In the genomic region with DNA sequence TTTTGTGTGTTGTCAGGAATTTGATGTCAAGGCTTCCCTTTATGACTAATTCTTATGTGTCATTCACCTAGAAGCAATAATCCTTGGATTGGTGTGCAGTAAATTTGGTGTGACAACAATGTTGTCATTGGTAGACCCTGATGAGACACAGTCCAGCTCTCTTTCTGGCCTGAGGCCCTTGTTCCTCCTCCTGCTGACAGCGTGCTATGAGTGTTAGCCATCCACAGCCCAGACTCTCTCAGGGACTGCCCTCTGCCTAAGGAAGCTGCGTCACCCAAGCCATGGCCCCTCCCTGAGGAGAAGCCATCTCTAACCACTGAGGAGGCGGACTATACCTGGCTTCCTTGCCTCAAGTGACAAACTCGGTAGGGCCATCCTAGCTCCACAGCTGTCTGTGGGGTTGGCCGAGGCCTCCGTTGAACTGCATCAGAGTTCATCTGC, we compare ENCODE assay signal across 19 cellular contexts. TPM values are rescaled to one million over a fixed set of nuclear protein-coding genes. Genes with fewer than 3 reads are reported as not detected.
DNase-seq lines count a peak whose midpoint lies in the region; ATAC-seq and TF ChIP-seq lines count a peak whose summit lies in the region.
"Had no signal": no experiment of that assay in that cellular context is flagged by ENCODE, and none has a peak within 500 bp of the region (broad histone marks: within the 10 kb centered on the region; RNA-seq: fewer than 3 reads in every experiment).

No MANE protein-coding gene starts in this region.

- 80% methylated on average over 3 of the region's 6 CpGs for WGBS in SK-N-SH (ENCODE audit: low lambda C conversion rate)

- no peaks in the 10 kb centered on the region for H3K36me3 Mint-ChIP-seq in stimulated activated effector memory CD8-positive, alpha-beta T cell treated with anti-CD3 and anti-CD28 coated beads, Interleukin-12 subunit alpha, Interleukin-12 subunit beta, amount 100 ng/mL, for 72 hours
- H3K36me3 Mint-ChIP-seq in activated CD4-positive, alpha-beta T cell treated with anti-CD3 and anti-CD28 coated beads, Interleukin-2, amount 10 ng/mL, durations not matched to agents 7 days and 5 days (ENCODE audit: low read depth), result no peaks in the 10 kb centered on the region
- H3K36me3 Mint-ChIP-seq: activated naive CD8-positive, alpha-beta T cell had no signal

- H3K4me1 ChIP-seq in SK-N-SH (ENCODE audit: control insufficient read depth in 1 of 2, insufficient read depth in 2 of 2, low read depth in 1 of 2, low read length in 1 of 2), result peaks cover 13 to 24% of the 10 kb centered on the region in 2 experiments

- no peaks in the 10 kb centered on the region for H3K9me3 ChIP-seq in SK-N-SH
- H3K9me3 ChIP-seq: upper lobe of right lung had no signal

- no peaks in the 10 kb centered on the region for H3K27me3 Mint-ChIP-seq in activated CD4-positive, alpha-beta T cell treated with anti-CD3 and anti-CD28 coated beads, Interleukin-2, amount 10 ng/mL, durations not matched to agents 7 days and 5 days

- H3K4me3 ChIP-seq in SK-N-SH (ENCODE audit: low read depth in 2 of 2, low read length in 1 of 2), result no peak overlapping the region
- H3K4me3 ChIP-seq in fibroblast of villous mesenchyme (ENCODE audit: low read depth, low read length), result no peak overlapping the region
- H3K4me3 ChIP-seq: upper lobe of right lung had no signal

- no peak overlapping the region for H3K4me2 ChIP-seq in SK-N-SH

- TF ChIP-seq CTCF in SK-N-SH (IDR thresholded peaks at IDR 0.05) (no peak), fibroblast of villous mesenchyme (IDR thresholded peaks at IDR 0.05; ENCODE audit: insufficient read depth, low read depth, low read length) (no peak)

- H3K9me2 ChIP-seq in SK-N-SH, result no peaks in the 10 kb centered on the region

- H3K9me3 Mint-ChIP-seq in stimulated activated effector memory CD8-positive, alpha-beta T cell treated with anti-CD3 and anti-CD28 coated beads, Interleukin-12 subunit alpha, Interleukin-12 subunit beta, amount 100 ng/mL, for 72 hours, result no peaks in the 10 kb centered on the region
- no peaks in the 10 kb centered on the region for H3K9me3 Mint-ChIP-seq in activated CD4-positive, alpha-beta T cell treated with anti-CD3 and anti-CD28 coated beads, Interleukin-2, amount 10 ng/mL, durations not matched to agents 7 days and 5 days
- H3K9me3 Mint-ChIP-seq: CD4-positive, alpha-beta T cell; endodermal cell had no signal

- CTCF ChIA-PET in SK-N-SH (lab: Yijun Ruan, JAX), result interaction anchor here (0.6 to 1.2 kb wide), 3 partner anchors 15 to 381 kb away, joined by 3 read pairs; no protein-coding TSS in a partner anchor
- CTCF ChIA-PET in activated CD4-positive, alpha-beta T cell treated with anti-CD3 and anti-CD28 coated beads, Interleukin-2, amount 10 ng/mL, durations not matched to agents 7 days and 5 days (lab: Charles Lee), result no interaction called here

- no peak for TF ChIP-seq RAD21 in SK-N-SH (IDR thresholded peaks at IDR 0.05; ENCODE audit: low read length)

- H3K27ac ChIP-seq in SK-N-SH (ENCODE audit: low read depth in 2 of 2, low read length in 1 of 2), result no peak overlapping the region
- H3K27ac ChIP-seq: 22Rv1, upper lobe of right lung had no signal

- no peak overlapping the region for H3K27ac Mint-ChIP-seq in stimulated activated effector memory CD8-positive, alpha-beta T cell treated with anti-CD3 and anti-CD28 coated beads, Interleukin-12 subunit alpha, Interleukin-12 subunit beta, amount 100 ng/mL, for 72 hours
- H3K27ac Mint-ChIP-seq in activated CD4-positive, alpha-beta T cell treated with anti-CD3 and anti-CD28 coated beads, Interleukin-2, amount 10 ng/mL, durations not matched to agents 7 days and 5 days, result no peak overlapping the region
- H3K27ac Mint-ChIP-seq: activated naive CD8-positive, alpha-beta T cell; CD4-positive, alpha-beta T cell; endodermal cell had no signal

- H3K27me3 ChIP-seq in SK-N-SH (ENCODE audit: insufficient read depth), result no peaks in the 10 kb centered on the region
- H3K27me3 ChIP-seq: upper lobe of right lung had no signal

- DNase-seq in SK-N-SH (no peak), T1000 (lab: John Stamatoyannopoulos, UW) (peak; percentile 72), fibroblast of villous mesenchyme (ENCODE audit: low read depth) (peak; percentile 49), iPS-NIHi11 (ENCODE audit: low spot score) (no peak), hepatic stellate cell (ENCODE audit: low spot score) (no peak)
- no peak for DNase-seq in stimulated activated effector memory CD8-positive, alpha-beta T cell treated with anti-CD3 and anti-CD28 coated beads, Interleukin-12 subunit alpha, Interleukin-12 subunit beta, amount 100 ng/mL, for 72 hours (ENCODE audit: low spot score in 2 of 2)
- DNase-seq in activated CD4-positive, alpha-beta T cell treated with anti-CD3 and anti-CD28 coated beads, Interleukin-2, amount 10 ng/mL, durations not matched to agents 7 days and 5 days, result no peak
- DNase-seq: activated CD8-positive, alpha-beta memory T cell treated with anti-CD3 and anti-CD28 coated beads, Interleukin-2, amount 50 U/mL, for 48 hours; caudate nucleus; CD4-positive, alpha-beta T cell; endodermal cell; GF-D8; NCI-H1092; stimulated activated CD4-positive, alpha-beta T cell treated with anti-CD3 and anti-CD28 coated beads, Interleukin-2, amount 100 ng/mL, for 48 hours; upper lobe of right lung had no signal

- H3K4me3 Mint-ChIP-seq in stimulated activated effector memory CD8-positive, alpha-beta T cell treated with anti-CD3 and anti-CD28 coated beads, Interleukin-12 subunit alpha, Interleukin-12 subunit beta, amount 100 ng/mL, for 72 hours, result no peak overlapping the region
- no peak overlapping the region for H3K4me3 Mint-ChIP-seq in activated CD4-positive, alpha-beta T cell treated with anti-CD3 and anti-CD28 coated beads, Interleukin-2, amount 10 ng/mL, durations not matched to agents 7 days and 5 days
- H3K4me3 Mint-ChIP-seq: activated naive CD8-positive, alpha-beta T cell; CD4-positive, alpha-beta T cell; endodermal cell had no signal

- ATAC-seq in SK-N-SH treated with all-trans-retinoic acid at 6 μM for 48 hours, result no peak
- peak; percentile 31 for ATAC-seq in stimulated activated effector memory CD8-positive, alpha-beta T cell treated with anti-CD3 and anti-CD28 coated beads, Interleukin-12 subunit alpha, Interleukin-12 subunit beta, amount 100 ng/mL, for 72 hours
- ATAC-seq: upper lobe of right lung had no signal

- no peak for TF ChIP-seq EP300 in SK-N-SH (IDR thresholded peaks at IDR 0.05; ENCODE audit: borderline replicate concordance in 1 of 2, low read depth in 1 of 2, low read length in 1 of 2)

- H3K4me1 Mint-ChIP-seq in stimulated activated effector memory CD8-positive, alpha-beta T cell treated with anti-CD3 and anti-CD28 coated beads, Interleukin-12 subunit alpha, Interleukin-12 subunit beta, amount 100 ng/mL, for 72 hours, result no peaks in the 10 kb centered on the region
- no peaks in the 10 kb centered on the region for H3K4me1 Mint-ChIP-seq in activated CD4-positive, alpha-beta T cell treated with anti-CD3 and anti-CD28 coated beads, Interleukin-2, amount 10 ng/mL, durations not matched to agents 7 days and 5 days

- H3K79me2 ChIP-seq in SK-N-SH (ENCODE audit: insufficient read depth), result no peaks in the 10 kb centered on the region

- no peak overlapping the region for H3K9ac ChIP-seq in SK-N-SH

- H2AFZ ChIP-seq in SK-N-SH (ENCODE audit: low read depth), result no peak overlapping the region

- POLR2A ChIA-PET in SK-N-SH (lab: Yijun Ruan, JAX), result no interaction called here
- POLR2A ChIA-PET in activated CD4-positive, alpha-beta T cell treated with anti-CD3 and anti-CD28 coated beads, Interleukin-2, amount 10 ng/mL, durations not matched to agents 7 days and 5 days (lab: Charles Lee), result no interaction called here

- peaks cover 42% of the 10 kb centered on the region for H3F3A ChIP-seq in SK-N-SH (replicated peaks; ENCODE audit: insufficient read depth)

- no peaks in the 10 kb centered on the region for H4K20me1 ChIP-seq in SK-N-SH (ENCODE audit: insufficient read depth)

- H3K36me3 ChIP-seq in SK-N-SH (replicated peaks in 1 of 2; ENCODE audit: control insufficient read depth in 1 of 2, insufficient read depth in 2 of 2, low read length in 1 of 2), result no peaks in the 10 kb centered on the region
- H3K36me3 ChIP-seq: upper lobe of right lung had no signal

TF ChIP-seq in SK-N-SH, 30 proteins besides CTCF, POLR2A, EP300 and RAD21 (continues in another document):
- TF ChIP-seq EZH2phosphoT487 (IDR thresholded peaks at IDR 0.05; ENCODE audit: borderline replicate concordance, low read depth) (no peak), CHD2 (IDR thresholded peaks at IDR 0.05; ENCODE audit: low read length, partially characterized antibody) (no peak)

TF ChIP-seq in SK-N-SH treated with all-trans-retinoic acid at 6 μM for 48 hours, 23 proteins besides CTCF, POLR2A, EP300 and RAD21 (continues in another document):
- TF ChIP-seq RARB (CRISPR knock-in tag; IDR thresholded peaks at IDR 0.05) (no peak), ESRRG (CRISPR knock-in tag; IDR thresholded peaks at IDR 0.05) (no peak), GLIS3 (CRISPR knock-in tag; IDR thresholded peaks at IDR 0.05) (no peak), CREB5 (CRISPR knock-in tag; IDR thresholded peaks at IDR 0.05; ENCODE audit: low read depth) (no peak), OSR1 (CRISPR knock-in tag; IDR thresholded peaks at IDR 0.05) (no peak), ZFP3 (CRISPR knock-in tag; IDR thresholded peaks at IDR 0.05) (no peak)

RNA-seq across cellular contexts. Expression of gene TM4SF1, which starts 13.3 kb away (rescaled TPM):
- polyA plus RNA-seq in SK-N-SH (2012; rRNA removed), result 209 and 257 TPM in 2 replicates
- polyA plus RNA-seq in SK-N-SH (2012; cell fraction: cytosol; rRNA removed), result 194 and 219 TPM in 2 replicates
- 231 and 358 TPM in 2 replicates for polyA plus RNA-seq in SK-N-SH (2012; cell fraction: nucleus; rRNA removed)
- total RNA-seq in fibroblast of villous mesenchyme, result 52.2 and 80.3 TPM in 2 replicates
- total RNA-seq in activated CD4-positive, alpha-beta T cell treated with anti-CD3 and anti-CD28 coated beads, Interleukin-2, amount 10 ng/mL, durations not matched to agents 7 days and 5 days, result not detected
- total RNA-seq: CD4-positive, alpha-beta T cell; endodermal cell had no signal

RNA-seq across cellular contexts. Expression of gene TM4SF18, which starts 57.4 kb away (rescaled TPM):
- polyA plus RNA-seq in SK-N-SH (2012; rRNA removed), result 0.30 and 0.32 TPM in 2 replicates
- polyA plus RNA-seq in SK-N-SH (2012; cell fraction: cytosol; rRNA removed), result 0.20 and 0.40 TPM in 2 replicates
- polyA plus RNA-seq in SK-N-SH (2012; cell fraction: nucleus; rRNA removed), result 0.05 and 0.12 TPM in 2 replicates
- total RNA-seq in fibroblast of villous mesenchyme, result 0.32 TPM in 1 of 2 replicates, not detected in the other
- total RNA-seq in activated CD4-positive, alpha-beta T cell treated with anti-CD3 and anti-CD28 coated beads, Interleukin-2, amount 10 ng/mL, durations not matched to agents 7 days and 5 days, result not detected
- total RNA-seq: CD4-positive, alpha-beta T cell; kidney epithelial cell had no signal

Comparison
In these comparisons a context has a peak if more than half of its experiments do, and no peak if none do; other contexts are left out.
1. DNase-seq: peak in T1000 (single experiment) and fibroblast of villous mesenchyme (single experiment); none in SK-N-SH (single experiment), stimulated activated effector memory CD8-positive, alpha-beta T cell treated with anti-CD3 and anti-CD28 coated beads, Interleukin-12 subunit alpha, Interleukin-12 subunit beta, amount 100 ng/mL, for 72 hours (0 of 2), iPS-NIHi11 (single experiment), hepatic stellate cell (single experiment) and activated CD4-positive, alpha-beta T cell treated with anti-CD3 and anti-CD28 coated beads, Interleukin-2, amount 10 ng/mL, durations not matched to agents 7 days and 5 days (single experiment).
2. RNA of gene TM4SF1, which starts 13.3 kb away (total RNA-seq): 52.2 to 80.3 TPM in fibroblast of villous mesenchyme; not detected in activated CD4-positive, alpha-beta T cell treated with anti-CD3 and anti-CD28 coated beads, Interleukin-2, amount 10 ng/mL, durations not matched to agents 7 days and 5 days; every median in the first group is over 10 times any median in the second.